ENCODE assay signal across 7 cellular contexts in genomic region chr1:248841702-248842395, GRCh38. TPM values are rescaled to one million over a fixed set of nuclear protein-coding genes. Genes with fewer than 3 reads are reported as not detected.
DNase-seq lines count a peak whose midpoint lies in the region; ATAC-seq and TF ChIP-seq lines count a peak whose summit lies in the region.

No MANE protein-coding gene starts in this region.

- H4K20me1 ChIP-seq in DOHH2 (ENCODE audit: control insufficient read depth, insufficient read depth, low read depth, low read length) = peaks cover 4% of the 10 kb centered on the region; the same call in 1 of the 2 replicates

- H3K36me3 Mint-ChIP-seq in activated CD8-positive, alpha-beta T cell treated with anti-CD3 and anti-CD28 coated beads for 36 hours (ENCODE audit: low read depth) = peaks cover 22% of the 10 kb centered on the region
- H3K36me3 Mint-ChIP-seq in stimulated activated effector memory CD8-positive, alpha-beta T cell treated with anti-CD3 and anti-CD28 coated beads, Interleukin-12 subunit alpha, Interleukin-12 subunit beta, amount 100 ng/mL, for 72 hours = peaks cover 36% of the 10 kb centered on the region

- H3K36me3 ChIP-seq in DOHH2 (ENCODE audit: control insufficient read depth, low read length) (peaks cover 39% of the 10 kb centered on the region), left ventricle myocardium inferior (peaks cover 26% of the 10 kb centered on the region)

- H3K4me3 Mint-ChIP-seq in activated CD8-positive, alpha-beta T cell treated with anti-CD3 and anti-CD28 coated beads for 36 hours = no peak overlapping the region
- H3K4me3 Mint-ChIP-seq in stimulated activated effector memory CD8-positive, alpha-beta T cell treated with anti-CD3 and anti-CD28 coated beads, Interleukin-12 subunit alpha, Interleukin-12 subunit beta, amount 100 ng/mL, for 72 hours = no peak overlapping the region

- in situ Hi-C loops in KBM-7 (cut with MboI; ENCODE audit: low pct_unique_long_range_greater_than_20kb, low sequenced_read_pairs) = no loop called here

- no peak overlapping the region for H3K27ac Mint-ChIP-seq in activated CD8-positive, alpha-beta T cell treated with anti-CD3 and anti-CD28 coated beads for 36 hours
- H3K27ac Mint-ChIP-seq in stimulated activated effector memory CD8-positive, alpha-beta T cell treated with anti-CD3 and anti-CD28 coated beads, Interleukin-12 subunit alpha, Interleukin-12 subunit beta, amount 100 ng/mL, for 72 hours = peak overlapping the region; percentile 54

- DNase-seq in KBM-7 = peak; percentile 82
- DNase-seq in activated CD8-positive, alpha-beta T cell treated with anti-CD3 and anti-CD28 coated beads for 36 hours = peak; percentile 59
- no peak for DNase-seq in left ventricle myocardium inferior
- no peak for DNase-seq in stimulated activated effector memory CD8-positive, alpha-beta T cell treated with anti-CD3 and anti-CD28 coated beads, Interleukin-12 subunit alpha, Interleukin-12 subunit beta, amount 100 ng/mL, for 72 hours (ENCODE audit: low spot score in 2 of 2)
- no peak for DNase-seq in pons (ENCODE audit: low spot score)
- no peak for DNase-seq in stimulated activated CD4-positive, alpha-beta T cell treated with anti-CD3 and anti-CD28 coated beads, Interleukin-2, amount 100 ng/mL, for 48 hours

- intact Hi-C loops in activated CD8-positive, alpha-beta T cell treated with anti-CD3 and anti-CD28 coated beads for 36 hours (cut with micrococcal nuclease) = no loop called here
- intact Hi-C loops in left ventricle myocardium inferior (cut with micrococcal nuclease) = no loop called here

- peaks cover 43% of the 10 kb centered on the region for H3K79me2 ChIP-seq in DOHH2 (ENCODE audit: control insufficient read depth, low read length)

- H3K27me3 ChIP-seq in DOHH2 (ENCODE audit: control insufficient read depth, low read length) = no peaks in the 10 kb centered on the region
- H3K27me3 ChIP-seq in left ventricle myocardium inferior (ENCODE audit: low read depth) = no peaks in the 10 kb centered on the region

- H3K4me3 ChIP-seq in DOHH2 (ENCODE audit: low read length) (no peak overlapping the region), left ventricle myocardium inferior (peak overlapping the region; percentile 8)

- no peak overlapping the region for H3K4me2 ChIP-seq in DOHH2 (ENCODE audit: low read length)

- POLR2A ChIA-PET in activated CD8-positive, alpha-beta T cell treated with anti-CD3 and anti-CD28 coated beads for 36 hours (lab: Charles Lee) = interaction anchor here (1.0 to 2.0 kb wide), 5 partner anchors 9 to 16 kb away, joined by 3 to 11 read pairs (median 6); partner anchors contain the start of genes SH3BP5L and ZNF692

- H3K27ac ChIP-seq in DOHH2 (ENCODE audit: low read depth, low read length) (no peak overlapping the region), left ventricle myocardium inferior (replicated peaks) (peak overlapping the region; percentile 65)

- H3F3A ChIP-seq in DOHH2 (ENCODE audit: control insufficient read depth, insufficient read depth) = peaks cover 4% of the 10 kb centered on the region; the same call in 1 of the 2 replicates

- H3K4me1 Mint-ChIP-seq in activated CD8-positive, alpha-beta T cell treated with anti-CD3 and anti-CD28 coated beads for 36 hours (ENCODE audit: low read depth) = peaks cover 20% of the 10 kb centered on the region
- peaks cover 23% of the 10 kb centered on the region for H3K4me1 Mint-ChIP-seq in stimulated activated effector memory CD8-positive, alpha-beta T cell treated with anti-CD3 and anti-CD28 coated beads, Interleukin-12 subunit alpha, Interleukin-12 subunit beta, amount 100 ng/mL, for 72 hours

- H3K27me3 Mint-ChIP-seq in activated CD8-positive, alpha-beta T cell treated with anti-CD3 and anti-CD28 coated beads for 36 hours = no peaks in the 10 kb centered on the region

- no peak for ATAC-seq in activated CD8-positive, alpha-beta T cell treated with anti-CD3 and anti-CD28 coated beads for 36 hours
- no peak for ATAC-seq in stimulated activated effector memory CD8-positive, alpha-beta T cell treated with anti-CD3 and anti-CD28 coated beads, Interleukin-12 subunit alpha, Interleukin-12 subunit beta, amount 100 ng/mL, for 72 hours

- H3K9me3 Mint-ChIP-seq in activated CD8-positive, alpha-beta T cell treated with anti-CD3 and anti-CD28 coated beads for 36 hours = no peaks in the 10 kb centered on the region
- no peaks in the 10 kb centered on the region for H3K9me3 Mint-ChIP-seq in stimulated activated effector memory CD8-positive, alpha-beta T cell treated with anti-CD3 and anti-CD28 coated beads, Interleukin-12 subunit alpha, Interleukin-12 subunit beta, amount 100 ng/mL, for 72 hours

- H3K9me3 ChIP-seq in DOHH2 (ENCODE audit: control insufficient read depth, insufficient read depth, low read length) (no peaks in the 10 kb centered on the region), left ventricle myocardium inferior (replicated peaks) (no peaks in the 10 kb centered on the region)

- TF ChIP-seq CTCF in DOHH2 (IDR thresholded peaks at IDR 0.05; ENCODE audit: low read depth, low read length, poor library complexity, severe bottlenecking) = peak; percentile 71
- peak; percentile 49 for TF ChIP-seq CTCF in activated CD8-positive, alpha-beta T cell treated with anti-CD3 and anti-CD28 coated beads for 36 hours (IDR thresholded peaks at IDR 0.05)
- peak; percentile 65 for TF ChIP-seq CTCF in left ventricle myocardium inferior (IDR thresholded peaks at IDR 0.05; ENCODE audit: borderline replicate concordance)

- no peaks in the 10 kb centered on the region for H3K9me2 ChIP-seq in DOHH2 (replicated peaks; ENCODE audit: control insufficient read depth, low read length)

- CTCF ChIA-PET in activated CD8-positive, alpha-beta T cell treated with anti-CD3 and anti-CD28 coated beads for 36 hours (lab: Charles Lee) = interaction anchor here (0.7 to 3.3 kb wide), 13 partner anchors 8 to 220 kb away, joined by 3 to 26 read pairs (median 4); partner anchors contain the start of genes SH3BP5L and ZNF692

- peaks cover 17% of the 10 kb centered on the region for H3K4me1 ChIP-seq in DOHH2 (ENCODE audit: control insufficient read depth, low read length)
- H3K4me1 ChIP-seq in left ventricle myocardium inferior = peaks cover 68% of the 10 kb centered on the region

RNA-seq across cellular contexts. Expression of gene ZNF672, which starts 3.8 kb away (rescaled TPM):
- 10 to 100 TPM; 43.8 to 45.1 TPM for total RNA-seq in activated CD8-positive, alpha-beta T cell treated with anti-CD3 and anti-CD28 coated beads for 36 hours
- 43.1 TPM for total RNA-seq in left ventricle myocardium inferior

RNA-seq across cellular contexts. Expression of gene SH3BP5L, which starts 16.1 kb away (rescaled TPM):
- total RNA-seq in activated CD8-positive, alpha-beta T cell treated with anti-CD3 and anti-CD28 coated beads for 36 hours = 10 to 100 TPM; 16.2 to 18.3 TPM
- total RNA-seq in left ventricle myocardium inferior = 18.0 TPM

RNA-seq across cellular contexts. Expression of gene ZNF692, which starts 17.0 kb away (rescaled TPM):
- 10 to 100 TPM; 80.8 to 85.6 TPM for total RNA-seq in activated CD8-positive, alpha-beta T cell treated with anti-CD3 and anti-CD28 coated beads for 36 hours
- total RNA-seq in left ventricle myocardium inferior = 23.0 TPM

Comparison
In these comparisons a context has a peak if more than half of its experiments do, and no peak if none do; other contexts are left out.
1. DNase-seq: peak in KBM-7 (single experiment) and activated CD8-positive, alpha-beta T cell treated with anti-CD3 and anti-CD28 coated beads for 36 hours (single experiment); none in left ventricle myocardium inferior (single experiment), stimulated activated effector memory CD8-positive, alpha-beta T cell treated with anti-CD3 and anti-CD28 coated beads, Interleukin-12 subunit alpha, Interleukin-12 subunit beta, amount 100 ng/mL, for 72 hours (0 of 2), pons (single experiment) and stimulated activated CD4-positive, alpha-beta T cell treated with anti-CD3 and anti-CD28 coated beads, Interleukin-2, amount 100 ng/mL, for 48 hours (0 of 2).
2. Peak in every context shown above with its lines, with median percentiles within 50 percentile points of each other: CTCF ChIP-seq.